In genomic region chr16:24499193-24499814, GRCh38 we compare ENCODE assay signal across 8 cellular contexts. TPM values are rescaled to one million over a fixed set of nuclear protein-coding genes. Genes with fewer than 3 reads are reported as not detected.
DNase-seq lines count a peak whose midpoint lies in the region; ATAC-seq and TF ChIP-seq lines count a peak whose summit lies in the region.

No MANE protein-coding gene starts in this region.

- CTCF ChIA-PET in activated naive CD4-positive, alpha-beta T cell treated with anti-CD3 and anti-CD28 coated beads for 36 hours (lab: Charles Lee) = interaction anchor here (0.5 to 1.0 kb wide), 3 partner anchors 246 to 640 kb away, joined by 3 read pairs; no protein-coding TSS in a partner anchor

- no peak overlapping the region for H3K4me3 Mint-ChIP-seq in activated naive CD4-positive, alpha-beta T cell treated with anti-CD3 and anti-CD28 coated beads for 36 hours
- H3K4me3 Mint-ChIP-seq in mesothelial cell of epicardium (no peak overlapping the region), T-helper 17 cell (no peak overlapping the region)
- no peak overlapping the region for H3K4me3 Mint-ChIP-seq in stimulated activated effector memory CD8-positive, alpha-beta T cell treated with anti-CD3 and anti-CD28 coated beads, Interleukin-12 subunit alpha, Interleukin-12 subunit beta, amount 100 ng/mL, for 72 hours

- TF ChIP-seq CTCF in mesothelial cell of epicardium (IDR thresholded peaks at IDR 0.05; ENCODE audit: unreplicated experiment) = peak; percentile 20

- H3K9me3 ChIP-seq in T-helper 17 cell (ENCODE audit: control insufficient read depth, low read length, poor library complexity, severe bottlenecking) = no peaks in the 10 kb centered on the region

- DNase-seq in activated naive CD4-positive, alpha-beta T cell treated with anti-CD3 and anti-CD28 coated beads for 36 hours = peak; percentile 55
- DNase-seq in activated naive CD4-positive, alpha-beta T cell (lab: John Stamatoyannopoulos, UW) = no peak
- peak; percentile 38 for DNase-seq in NCI-H1092 treated with DMSO at 0.1 percent for 48 hours (lab: John Stamatoyannopoulos, UW)
- peak; percentile 62 for DNase-seq in astrocyte of the hippocampus (ENCODE audit: low read depth, low spot score)
- peak in 1 of 2 experiments; percentile 43 for DNase-seq in mesothelial cell of epicardium (ENCODE audit: low spot score in 2 of 2, unreplicated experiment in 2 of 2)
- DNase-seq in T-helper 17 cell = no peak
- DNase-seq in stimulated activated effector memory CD8-positive, alpha-beta T cell treated with anti-CD3 and anti-CD28 coated beads, Interleukin-12 subunit alpha, Interleukin-12 subunit beta, amount 100 ng/mL, for 72 hours (ENCODE audit: low spot score in 2 of 2) = no peak

- no peak overlapping the region for H3K27ac Mint-ChIP-seq in activated naive CD4-positive, alpha-beta T cell treated with anti-CD3 and anti-CD28 coated beads for 36 hours
- H3K27ac Mint-ChIP-seq in mesothelial cell of epicardium (no peak overlapping the region), T-helper 17 cell (no peak overlapping the region)
- no peak overlapping the region for H3K27ac Mint-ChIP-seq in stimulated activated effector memory CD8-positive, alpha-beta T cell treated with anti-CD3 and anti-CD28 coated beads, Interleukin-12 subunit alpha, Interleukin-12 subunit beta, amount 100 ng/mL, for 72 hours

- H3K9me3 Mint-ChIP-seq in activated naive CD4-positive, alpha-beta T cell treated with anti-CD3 and anti-CD28 coated beads for 36 hours = no peaks in the 10 kb centered on the region
- no peaks in the 10 kb centered on the region for H3K9me3 Mint-ChIP-seq in mesothelial cell of epicardium
- no peaks in the 10 kb centered on the region for H3K9me3 Mint-ChIP-seq in stimulated activated effector memory CD8-positive, alpha-beta T cell treated with anti-CD3 and anti-CD28 coated beads, Interleukin-12 subunit alpha, Interleukin-12 subunit beta, amount 100 ng/mL, for 72 hours

- peaks cover 3% of the 10 kb centered on the region for H3K27me3 Mint-ChIP-seq in activated naive CD4-positive, alpha-beta T cell treated with anti-CD3 and anti-CD28 coated beads for 36 hours (ENCODE audit: low read depth)
- H3K27me3 Mint-ChIP-seq in mesothelial cell of epicardium (ENCODE audit: low read depth) (peaks cover 34% of the 10 kb centered on the region), T-helper 17 cell (peaks cover 13% of the 10 kb centered on the region)

- ATAC-seq in T-helper 17 cell (no peak), HG02623 (IDR thresholded peaks at IDR 0.05; ENCODE audit: unreplicated experiment) (no peak)
- no peak for ATAC-seq in stimulated activated effector memory CD8-positive, alpha-beta T cell treated with anti-CD3 and anti-CD28 coated beads, Interleukin-12 subunit alpha, Interleukin-12 subunit beta, amount 100 ng/mL, for 72 hours

- intact Hi-C loops in activated naive CD4-positive, alpha-beta T cell treated with anti-CD3 and anti-CD28 coated beads for 36 hours (cut with micrococcal nuclease) = loop anchor here (1.0 kb wide), 1 partner anchor 457 kb away; no protein-coding TSS in a partner anchor

- no peaks in the 10 kb centered on the region for H3K4me1 Mint-ChIP-seq in activated naive CD4-positive, alpha-beta T cell treated with anti-CD3 and anti-CD28 coated beads for 36 hours (ENCODE audit: low read depth)
- peaks cover 4% of the 10 kb centered on the region for H3K4me1 Mint-ChIP-seq in mesothelial cell of epicardium
- H3K4me1 Mint-ChIP-seq in T-helper 17 cell = no peaks in the 10 kb centered on the region
- no peaks in the 10 kb centered on the region for H3K4me1 Mint-ChIP-seq in stimulated activated effector memory CD8-positive, alpha-beta T cell treated with anti-CD3 and anti-CD28 coated beads, Interleukin-12 subunit alpha, Interleukin-12 subunit beta, amount 100 ng/mL, for 72 hours

- H3K36me3 Mint-ChIP-seq in activated naive CD4-positive, alpha-beta T cell treated with anti-CD3 and anti-CD28 coated beads for 36 hours (ENCODE audit: low read depth) = no peaks in the 10 kb centered on the region
- H3K36me3 Mint-ChIP-seq in mesothelial cell of epicardium (no peaks in the 10 kb centered on the region), T-helper 17 cell (ENCODE audit: low read depth) (no peaks in the 10 kb centered on the region)
- H3K36me3 Mint-ChIP-seq in stimulated activated effector memory CD8-positive, alpha-beta T cell treated with anti-CD3 and anti-CD28 coated beads, Interleukin-12 subunit alpha, Interleukin-12 subunit beta, amount 100 ng/mL, for 72 hours = no peaks in the 10 kb centered on the region

RNA-seq across cellular contexts. Expression of gene RBBP6, which starts 40.1 kb away (rescaled TPM):
- total RNA-seq in activated naive CD4-positive, alpha-beta T cell treated with anti-CD3 and anti-CD28 coated beads for 36 hours = 10 to 100 TPM; 64.4 to 65.0 TPM
- total RNA-seq in mesothelial cell of epicardium (100 to 101 TPM (median 101 TPM) in 3 replicates), T-helper 17 cell (100 to 1,000 TPM; 122 to 153 TPM)

Comparison
In these comparisons a context has a peak if more than half of its experiments do, and no peak if none do; other contexts are left out.
1. DNase-seq: peak in activated naive CD4-positive, alpha-beta T cell treated with anti-CD3 and anti-CD28 coated beads for 36 hours (single experiment), NCI-H1092 treated with DMSO at 0.1 percent for 48 hours (single experiment) and astrocyte of the hippocampus (single experiment); none in activated naive CD4-positive, alpha-beta T cell (0 of 4), T-helper 17 cell (0 of 3) and stimulated activated effector memory CD8-positive, alpha-beta T cell treated with anti-CD3 and anti-CD28 coated beads, Interleukin-12 subunit alpha, Interleukin-12 subunit beta, amount 100 ng/mL, for 72 hours (0 of 2).